18 cellular contexts compared by ENCODE assay signal in genomic region chr16:3782566-3782965, GRCh38.
DNase-seq lines count a peak whose midpoint lies in the region; ATAC-seq and TF ChIP-seq lines count a peak whose summit lies in the region.
"Had no signal": no experiment of that assay in that cellular context is flagged by ENCODE, and none has a peak within 500 bp of the region (broad histone marks: within the 10 kb centered on the region; RNA-seq: fewer than 3 reads in every experiment).

No MANE protein-coding gene starts in this region.

- no peak for ATAC-seq in stimulated activated naive CD8-positive, alpha-beta T cell treated with anti-CD3 and anti-CD28 coated beads, Interleukin-15, Interleukin-2, amounts not matched to agents 100 U/mL and 50 U/mL, for 24 hours
- ATAC-seq in WTC11 (no peak), HG03521 (IDR thresholded peaks at IDR 0.05; ENCODE audit: unreplicated experiment) (no peak)
- ATAC-seq: HepG2 had no signal

- TF ChIP-seq POLR2A in testis (IDR thresholded peaks at IDR 0.05) = no peak

- intact Hi-C loops in testis (cut with DNase I; ENCODE audit: low total_unique reads) = no loop called here

- H3K36me3 ChIP-seq in neutrophil (peaks cover 96% of the 10 kb centered on the region), testis (ENCODE audit: low read depth, missing control alignments) (no peaks in the 10 kb centered on the region)

- H3K4me3 ChIP-seq in neutrophil (ENCODE audit: low read depth in 1 of 2, low read length in 1 of 2) (no peak overlapping the region), testis (no peak overlapping the region)

- no peak overlapping the region for H3K4me3 Mint-ChIP-seq in stimulated activated naive CD8-positive, alpha-beta T cell treated with anti-CD3 and anti-CD28 coated beads, Interleukin-15, Interleukin-2, amounts not matched to agents 100 ng/mL and 50 ng/mL, for 24 hours
- H3K4me3 Mint-ChIP-seq in WTC11 = no peak overlapping the region
- H3K4me3 Mint-ChIP-seq in endothelial cell (ENCODE audit: unreplicated experiment) = no peak overlapping the region
- H3K4me3 Mint-ChIP-seq: CD4-positive, alpha-beta memory T cell; H9; IgD-negative memory B cell had no signal

- H3K27me3 ChIP-seq in neutrophil (no peaks in the 10 kb centered on the region), testis (no peaks in the 10 kb centered on the region)

- POLR2A ChIA-PET in WTC11 (lab: Charles Lee) = no interaction called here

- H3K36me3 Mint-ChIP-seq in stimulated activated naive CD8-positive, alpha-beta T cell treated with anti-CD3 and anti-CD28 coated beads, Interleukin-15, Interleukin-2, amounts not matched to agents 100 ng/mL and 50 ng/mL, for 24 hours (ENCODE audit: low read depth) = peaks cover 38% of the 10 kb centered on the region
- H3K36me3 Mint-ChIP-seq in WTC11 (peaks cover 37% of the 10 kb centered on the region), endothelial cell (ENCODE audit: low read depth, unreplicated experiment) (peaks cover 8% of the 10 kb centered on the region)
- H3K36me3 Mint-ChIP-seq: IgD-negative memory B cell had no signal

- peaks cover 9% of the 10 kb centered on the region for H3K4me1 Mint-ChIP-seq in stimulated activated naive CD8-positive, alpha-beta T cell treated with anti-CD3 and anti-CD28 coated beads, Interleukin-15, Interleukin-2, amounts not matched to agents 100 ng/mL and 50 ng/mL, for 24 hours (ENCODE audit: low read depth)
- H3K4me1 Mint-ChIP-seq in WTC11 (no peaks in the 10 kb centered on the region), endothelial cell (ENCODE audit: unreplicated experiment) (no peaks in the 10 kb centered on the region)
- H3K4me1 Mint-ChIP-seq: H9 had no signal

- H3K9me3 ChIP-seq in neutrophil (no peaks in the 10 kb centered on the region), testis (no peaks in the 10 kb centered on the region)

- H3K27ac ChIP-seq in neutrophil (peak overlapping the region; percentile 17), testis (no peak overlapping the region)
- H3K27ac ChIP-seq: C4-2B had no signal

- CTCF ChIA-PET in WTC11 (lab: Charles Lee) = no interaction called here

- peak overlapping the region; percentile 4 for H3K27ac Mint-ChIP-seq in stimulated activated naive CD8-positive, alpha-beta T cell treated with anti-CD3 and anti-CD28 coated beads, Interleukin-15, Interleukin-2, amounts not matched to agents 100 ng/mL and 50 ng/mL, for 24 hours
- H3K27ac Mint-ChIP-seq in WTC11 = peak overlapping the region; percentile 1; the same call in 1 of the 2 replicates
- H3K27ac Mint-ChIP-seq in endothelial cell (ENCODE audit: unreplicated experiment) = no peak overlapping the region

- no peaks in the 10 kb centered on the region for H3K4me1 ChIP-seq in neutrophil (ENCODE audit: control insufficient read depth in 1 of 2, insufficient read depth in 1 of 2, low read depth in 1 of 2, low read length in 1 of 2)
- H3K4me1 ChIP-seq in testis = no peaks in the 10 kb centered on the region

- DNase-seq in stimulated activated naive CD8-positive, alpha-beta T cell treated with anti-CD3 and anti-CD28 coated beads, Interleukin-15, Interleukin-2, amounts not matched to agents 100 U/mL and 50 U/mL, for 24 hours = no peak
- DNase-seq in WTC11 (ENCODE audit: low spot score) = no peak
- DNase-seq in testis = peak; percentile 10
- no peak for DNase-seq in endothelial cell (ENCODE audit: low spot score)
- no peak for DNase-seq in SHP77 (lab: John Stamatoyannopoulos, UW)
- DNase-seq: ACHN; AML-193; CD4-positive, alpha-beta memory T cell; DMS153; DMS79; GDM1; H9 had no signal

- H3K9me3 Mint-ChIP-seq in stimulated activated naive CD8-positive, alpha-beta T cell treated with anti-CD3 and anti-CD28 coated beads, Interleukin-15, Interleukin-2, amounts not matched to agents 100 ng/mL and 50 ng/mL, for 24 hours = no peaks in the 10 kb centered on the region
- H3K9me3 Mint-ChIP-seq in WTC11 (no peaks in the 10 kb centered on the region), endothelial cell (ENCODE audit: unreplicated experiment) (no peaks in the 10 kb centered on the region)
- H3K9me3 Mint-ChIP-seq: CD4-positive, alpha-beta memory T cell; H9; IgD-negative memory B cell had no signal

- TF ChIP-seq CTCF in WTC11 (IDR thresholded peaks at IDR 0.05) = no peak
- TF ChIP-seq CTCF in neutrophil (IDR thresholded peaks at IDR 0.05) = no peak
- no peak for TF ChIP-seq CTCF in testis (IDR thresholded peaks at IDR 0.05)
- TF ChIP-seq CTCF in endothelial cell (IDR thresholded peaks at IDR 0.05; ENCODE audit: unreplicated experiment) = no peak

- no peaks in the 10 kb centered on the region for H3K27me3 Mint-ChIP-seq in stimulated activated naive CD8-positive, alpha-beta T cell treated with anti-CD3 and anti-CD28 coated beads, Interleukin-15, Interleukin-2, amounts not matched to agents 100 ng/mL and 50 ng/mL, for 24 hours
- no peaks in the 10 kb centered on the region for H3K27me3 Mint-ChIP-seq in WTC11 (ENCODE audit: low read depth)
- peaks cover 3% of the 10 kb centered on the region for H3K27me3 Mint-ChIP-seq in endothelial cell (ENCODE audit: unreplicated experiment)
- H3K27me3 Mint-ChIP-seq: CD4-positive, alpha-beta memory T cell; IgD-negative memory B cell had no signal

- 84 to 92% methylated on average over 7 of the region's 7 CpGs for WGBS in testis, 2 donors

TF ChIP-seq in WTC11, 78 proteins besides CTCF, POLR2A, EP300 and RAD21 (continues in another document):
- TF ChIP-seq ZNF263 (CRISPR knock-in tag; IDR thresholded peaks at IDR 0.05; ENCODE audit: low read depth) (no peak), IRF1 (CRISPR knock-in tag; IDR thresholded peaks at IDR 0.05) (no peak), PREB (CRISPR knock-in tag; IDR thresholded peaks at IDR 0.05; ENCODE audit: borderline replicate concordance) (no peak), NFYB (CRISPR knock-in tag; conservative IDR thresholded peaks at IDR 0.05; ENCODE audit: low read depth) (no peak), ZNF512 (CRISPR knock-in tag; IDR thresholded peaks at IDR 0.05; ENCODE audit: borderline replicate concordance) (no peak)
- TF ChIP-seq, protein P1, sequence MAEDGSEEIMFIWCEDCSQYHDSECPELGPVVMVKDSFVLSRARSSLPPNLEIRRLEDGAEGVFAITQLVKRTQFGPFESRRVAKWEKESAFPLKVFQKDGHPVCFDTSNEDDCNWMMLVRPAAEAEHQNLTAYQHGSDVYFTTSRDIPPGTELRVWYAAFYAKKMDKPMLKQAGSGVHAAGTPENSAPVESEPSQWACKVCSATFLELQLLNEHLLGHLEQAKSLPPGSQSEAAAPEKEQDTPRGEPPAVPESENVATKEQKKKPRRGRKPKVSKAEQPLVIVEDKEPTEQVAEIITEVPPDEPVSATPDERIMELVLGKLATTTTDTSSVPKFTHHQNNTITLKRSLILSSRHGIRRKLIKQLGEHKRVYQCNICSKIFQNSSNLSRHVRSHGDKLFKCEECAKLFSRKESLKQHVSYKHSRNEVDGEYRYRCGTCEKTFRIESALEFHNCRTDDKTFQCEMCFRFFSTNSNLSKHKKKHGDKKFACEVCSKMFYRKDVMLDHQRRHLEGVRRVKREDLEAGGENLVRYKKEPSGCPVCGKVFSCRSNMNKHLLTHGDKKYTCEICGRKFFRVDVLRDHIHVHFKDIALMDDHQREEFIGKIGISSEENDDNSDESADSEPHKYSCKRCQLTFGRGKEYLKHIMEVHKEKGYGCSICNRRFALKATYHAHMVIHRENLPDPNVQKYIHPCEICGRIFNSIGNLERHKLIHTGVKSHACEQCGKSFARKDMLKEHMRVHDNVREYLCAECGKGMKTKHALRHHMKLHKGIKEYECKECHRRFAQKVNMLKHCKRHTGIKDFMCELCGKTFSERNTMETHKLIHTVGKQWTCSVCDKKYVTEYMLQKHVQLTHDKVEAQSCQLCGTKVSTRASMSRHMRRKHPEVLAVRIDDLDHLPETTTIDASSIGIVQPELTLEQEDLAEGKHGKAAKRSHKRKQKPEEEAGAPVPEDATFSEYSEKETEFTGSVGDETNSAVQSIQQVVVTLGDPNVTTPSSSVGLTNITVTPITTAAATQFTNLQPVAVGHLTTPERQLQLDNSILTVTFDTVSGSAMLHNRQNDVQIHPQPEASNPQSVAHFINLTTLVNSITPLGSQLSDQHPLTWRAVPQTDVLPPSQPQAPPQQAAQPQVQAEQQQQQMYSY (CRISPR knock-in tag; IDR thresholded peaks at IDR 0.05) = no peak
